ENCODE assay signal across 7 cellular contexts in the genomic region with DNA sequence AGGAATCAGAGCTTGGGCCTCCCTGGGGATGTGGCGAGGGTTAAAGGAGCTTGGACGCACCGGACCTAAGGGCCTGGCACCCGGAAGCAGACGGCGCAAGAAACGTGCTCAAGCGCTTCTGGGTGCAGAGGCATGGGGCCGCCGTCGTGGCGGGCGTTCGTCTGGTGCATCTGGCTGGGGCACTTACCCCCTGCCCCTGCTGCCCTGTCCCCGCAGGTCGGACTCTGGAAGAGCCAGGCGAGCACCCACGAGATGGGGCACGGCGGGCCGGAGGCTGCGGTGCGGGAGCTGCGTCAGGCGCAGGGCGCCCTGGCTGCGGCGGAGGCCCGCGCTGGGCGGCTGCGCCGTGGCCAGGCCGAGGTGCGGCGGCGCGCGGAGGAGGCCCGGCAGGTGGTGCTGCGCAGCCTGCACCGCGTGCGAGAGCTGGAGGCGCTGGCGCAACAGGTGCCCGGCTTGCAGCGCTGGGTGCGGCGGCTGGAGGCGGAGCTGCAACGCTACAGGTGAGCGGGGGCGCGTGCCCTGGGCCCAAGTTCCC.
DNase-seq lines count a peak whose midpoint lies in the region; ATAC-seq and TF ChIP-seq lines count a peak whose summit lies in the region.

No MANE protein-coding gene starts in this region.

- TF ChIP-seq CTCF in LNCaP clone FGC (IDR thresholded peaks at IDR 0.05; ENCODE audit: control insufficient read depth, extremely low read depth, insufficient read depth) (peak; percentile 82), WERI-Rb-1 (IDR thresholded peaks at IDR 0.05; ENCODE audit: low read depth, low read length) (peak; percentile 63), parathyroid adenoma (IDR thresholded peaks at IDR 0.05) (no peak)

- H3K4me2 ChIP-seq in parathyroid adenoma (ENCODE audit: low read length): peak overlapping the region; percentile 55

- peaks cover 13% of the 10 kb centered on the region for H3K4me1 ChIP-seq in parathyroid adenoma

- no peak overlapping the region for H2AFZ ChIP-seq in parathyroid adenoma

- H3K27me3 ChIP-seq in WERI-Rb-1 (ENCODE audit: insufficient read depth, low read depth, severe bottlenecking) (peaks cover 38% of the 10 kb centered on the region), parathyroid adenoma (ENCODE audit: control insufficient read depth, insufficient read depth, low read length) (no peaks in the 10 kb centered on the region)

- peak overlapping the region; percentile 36 for H3K4me3 ChIP-seq in LNCaP clone FGC (ENCODE audit: low read depth, low read length)
- H3K4me3 ChIP-seq in WERI-Rb-1 (ENCODE audit: low read depth, low read length): 0 out of 2 replicates have a peak overlapping the region, but pooled peaks have one; percentile 0
- no peak overlapping the region for H3K4me3 ChIP-seq in parathyroid adenoma (ENCODE audit: low read depth, low read length)

- H3K27ac ChIP-seq in WERI-Rb-1 (no peak overlapping the region), parathyroid adenoma (no peak overlapping the region)

- no peak for ATAC-seq in HG03571 (IDR thresholded peaks at IDR 0.05; ENCODE audit: unreplicated experiment)
- no peak for ATAC-seq in GM18511 (IDR thresholded peaks at IDR 0.05; ENCODE audit: unreplicated experiment)

- H3K9ac ChIP-seq in parathyroid adenoma: no peak overlapping the region

- H3K36me3 ChIP-seq in WERI-Rb-1 (no peaks in the 10 kb centered on the region), parathyroid adenoma (ENCODE audit: control insufficient read depth, insufficient read depth, low read length) (no peaks in the 10 kb centered on the region)

- H3K9me3 ChIP-seq in WERI-Rb-1 (ENCODE audit: severe bottlenecking) (no peaks in the 10 kb centered on the region), parathyroid adenoma (ENCODE audit: control insufficient read depth, low read length) (no peaks in the 10 kb centered on the region)

- DNase-seq in LNCaP clone FGC (ENCODE audit: low read depth) (peak; percentile 41), WERI-Rb-1 (peak; percentile 64), HK-2 (ENCODE audit: unreplicated experiment) (no peak)
- peak; percentile 46 for DNase-seq in effector CD8-positive, alpha-beta T cell (lab: John Stamatoyannopoulos, UW)

- H3K79me2 ChIP-seq in parathyroid adenoma: no peaks in the 10 kb centered on the region
